In the genomic region with DNA sequence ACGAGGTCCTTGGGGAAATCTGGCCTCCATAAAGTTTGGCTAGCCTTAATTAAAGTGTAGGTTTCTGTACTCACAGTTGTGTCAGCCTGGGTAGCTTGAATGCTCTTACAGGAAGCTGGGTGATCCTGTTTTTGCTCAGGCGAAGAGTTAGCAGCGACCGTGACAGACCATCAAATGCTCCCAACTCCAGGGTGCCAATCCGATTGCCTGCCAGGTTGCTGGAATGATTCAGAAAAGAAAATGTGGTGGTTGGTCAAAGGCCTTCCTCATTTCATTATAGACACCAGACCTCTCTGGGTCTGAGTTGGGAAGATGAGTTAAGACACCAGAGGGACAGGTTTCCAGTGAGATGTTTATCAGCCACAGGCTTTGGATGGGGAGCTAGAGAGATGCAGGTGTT, we compare ENCODE assay signal across 24 cellular contexts.
DNase-seq lines count a peak whose midpoint lies in the region; TF ChIP-seq lines count a peak whose summit lies in the region.
"Had no signal": no experiment of that assay in that cellular context is flagged by ENCODE, and none has a peak within 500 bp of the region (broad histone marks: within the 10 kb centered on the region; RNA-seq: fewer than 3 reads in every experiment).

No MANE protein-coding gene starts in this region.

- H3K4me3 Mint-ChIP-seq in brain = no peak overlapping the region
- H3K4me3 Mint-ChIP-seq in CD14-positive monocyte = no peak overlapping the region
- H3K4me3 Mint-ChIP-seq: activated CD4-positive, alpha-beta memory T cell treated with anti-CD3 and anti-CD28 coated beads for 36 hours; activated naive CD4-positive, alpha-beta T cell treated with anti-CD3 and anti-CD28 coated beads, Interleukin-2, amount 50 U/mL, for 24 hours; CD4-positive, alpha-beta memory T cell; natural killer cell treated with Interleukin-12 subunit alpha and Interleukin-12 subunit beta and Interleukin-15 and Interleukin-18, amount 100 ng/mL, for 72 hours; stimulated activated naive B cell treated with anti-CD40 and anti-IgM and Interleukin-4, amounts not matched to agents 10 μg/mL and 1 μg/mL and 100 μg/mL, for 72 hours had no signal

- H3K4ac ChIP-seq in mesenchymal stem cell (ENCODE audit: low read depth in 1 of 2, low read length in 2 of 2) = no peak overlapping the region

- DNase-seq in DMS79 treated with DMSO at 0.1 percent for 48 hours (lab: John Stamatoyannopoulos, UW) (peak; percentile 24), DMS79 (lab: John Stamatoyannopoulos, UW) (no peak), mesenchymal stem cell (no peak), stomach (no peak), D341Med (ENCODE audit: low spot score) (no peak), HAP-1 (ENCODE audit: low spot score in 2 of 2) (no peak), CD14-positive monocyte (ENCODE audit: low spot score) (no peak)
- DNase-seq: activated CD4-positive, alpha-beta memory T cell treated with anti-CD3 and anti-CD28 coated beads for 36 hours; activated CD8-positive, alpha-beta memory T cell treated with anti-CD3 and anti-CD28 coated beads, Interleukin-2, amount 50 U/mL, for 4 hours; CD4-positive, alpha-beta memory T cell; DMS 273 treated with DMSO at 0.1 percent for 48 hours; NCI-H2029 treated with DMSO at 0.1 percent for 48 hours; NCI-H526; stimulated activated CD4-positive, alpha-beta T cell treated with anti-CD3 and anti-CD28 coated beads, Interleukin-15, amount 100 ng/mL, for 24 hours; stimulated activated naive B cell treated with anti-CD40 and anti-IgM and Interleukin-4, amounts not matched to agents 10 μg/mL and 1 μg/mL and 100 μg/mL, for 72 hours had no signal

- WGBS in mesenchymal stem cell = 81% methylated on average over 4 of the region's 5 CpGs
- 71 to 96% (median 93%) methylated on average over 5 of the region's 5 CpGs for WGBS in stomach, 5 donors

- H3K4me1 ChIP-seq in mesenchymal stem cell (ENCODE audit: control insufficient read depth, insufficient read depth, low read depth, low read length) (peaks cover 24% of the 10 kb centered on the region), stomach (peaks cover 26 to 93% (median 56%) of the 10 kb centered on the region in 4 donors), HAP-1 (peaks cover 12% of the 10 kb centered on the region)

- H3K27me3 Mint-ChIP-seq in brain (no peaks in the 10 kb centered on the region), CD14-positive monocyte (ENCODE audit: low read depth in 3 of 3) (peaks cover 0 to 1% (median 0%) of the 10 kb centered on the region in 3 donors)
- H3K27me3 Mint-ChIP-seq: activated CD4-positive, alpha-beta memory T cell treated with anti-CD3 and anti-CD28 coated beads for 36 hours; activated naive CD4-positive, alpha-beta T cell treated with anti-CD3 and anti-CD28 coated beads, Interleukin-2, amount 50 U/mL, for 24 hours; CD4-positive, alpha-beta memory T cell; natural killer cell treated with Interleukin-12 subunit alpha and Interleukin-12 subunit beta and Interleukin-15 and Interleukin-18, amount 100 ng/mL, for 72 hours; stimulated activated naive B cell treated with anti-CD40 and anti-IgM and Interleukin-4, amounts not matched to agents 10 μg/mL and 1 μg/mL and 100 μg/mL, for 72 hours had no signal

- H3K18ac ChIP-seq in mesenchymal stem cell (ENCODE audit: low read depth in 1 of 2, low read length in 2 of 2) = no peak overlapping the region

- peak overlapping the region; percentile 15 for H2AK5ac ChIP-seq in mesenchymal stem cell (ENCODE audit: low read length, severe bottlenecking)

- H2BK120ac ChIP-seq in mesenchymal stem cell (ENCODE audit: low read depth, low read length) = no peak overlapping the region

- peaks cover 1 to 12% (median 7%) of the 10 kb centered on the region in 5 experiments for H3K9me3 Mint-ChIP-seq in brain
- H3K9me3 Mint-ChIP-seq in CD14-positive monocyte = peaks cover 0 to 11% (median 3%) of the 10 kb centered on the region in 7 donors
- H3K9me3 Mint-ChIP-seq: activated CD4-positive, alpha-beta memory T cell treated with anti-CD3 and anti-CD28 coated beads for 36 hours; activated naive CD4-positive, alpha-beta T cell treated with anti-CD3 and anti-CD28 coated beads, Interleukin-2, amount 50 U/mL, for 24 hours; natural killer cell treated with Interleukin-12 subunit alpha and Interleukin-12 subunit beta and Interleukin-15 and Interleukin-18, amount 100 ng/mL, for 72 hours had no signal

- H3K27ac Mint-ChIP-seq in brain (peak overlapping the region in 3 of 5 experiments; percentile 42 to 74 (median 74)), CD14-positive monocyte (no peak overlapping the region)
- H3K27ac Mint-ChIP-seq: activated CD4-positive, alpha-beta memory T cell treated with anti-CD3 and anti-CD28 coated beads for 36 hours; activated naive CD4-positive, alpha-beta T cell treated with anti-CD3 and anti-CD28 coated beads, Interleukin-2, amount 50 U/mL, for 24 hours; activated T-helper 2 cell treated with anti-CD3 and anti-CD28 coated beads, Interferon-gamma antibody, Interleukin-2, Interleukin-4, amounts not matched to agents 10 μg/mL and 5 μg/mL and 100 μg/mL, durations not matched to agents 14 hours and 24 hours and 36 hours; natural killer cell treated with Interleukin-12 subunit alpha and Interleukin-12 subunit beta and Interleukin-15 and Interleukin-18, amount 100 ng/mL, for 72 hours; stimulated activated naive B cell treated with anti-CD40 and anti-IgM and Interleukin-4, amounts not matched to agents 10 μg/mL and 1 μg/mL and 100 μg/mL, for 72 hours had no signal

- no peak overlapping the region for H4K8ac ChIP-seq in mesenchymal stem cell (ENCODE audit: low read length)

- H3K4me3 ChIP-seq in mesenchymal stem cell (ENCODE audit: insufficient read depth in 1 of 2, low read depth in 1 of 2, low read length in 2 of 2) = no peak overlapping the region
- H3K4me3 ChIP-seq in stomach = no peak overlapping the region
- H3K4me3 ChIP-seq in HAP-1 = no peak overlapping the region
- H3K4me3 ChIP-seq: coronary artery, pancreas, testis, vagina had no signal

- H3K9me3 ChIP-seq in mesenchymal stem cell (ENCODE audit: control insufficient read depth, low read length) = no peaks in the 10 kb centered on the region
- no peaks in the 10 kb centered on the region for H3K9me3 ChIP-seq in stomach
- H3K9me3 ChIP-seq in HAP-1 = peaks cover under 1% of the 10 kb centered on the region; the same call in 1 of the 2 replicates
- H3K9me3 ChIP-seq: pancreas, testis, vagina had no signal

- H3K14ac ChIP-seq in mesenchymal stem cell (ENCODE audit: low read length in 2 of 2) = no peak overlapping the region

- no peak for TF ChIP-seq EP300 in stomach (IDR thresholded peaks at IDR 0.05)

- TF ChIP-seq CTCF in brain (conservative IDR thresholded peaks at IDR 0.05) (no peak), stomach (IDR thresholded peaks at IDR 0.05) (no peak), CD14-positive monocyte (IDR thresholded peaks at IDR 0.05) (no peak)

- H3K36me3 Mint-ChIP-seq in brain (peaks cover 82% of the 10 kb centered on the region), CD14-positive monocyte (peaks cover 9 to 13% of the 10 kb centered on the region in 2 donors)

- H3K4me1 Mint-ChIP-seq in brain (peaks cover 62% of the 10 kb centered on the region), CD14-positive monocyte (no peaks in the 10 kb centered on the region)

- H3K4me2 ChIP-seq in mesenchymal stem cell (ENCODE audit: low read length, poor library complexity, severe bottlenecking) = no peak overlapping the region

- H3K27me3 ChIP-seq in mesenchymal stem cell (ENCODE audit: control insufficient read depth in 1 of 2, insufficient read depth in 1 of 2, low read length in 2 of 2) (no peaks in the 10 kb centered on the region), stomach (no peaks in the 10 kb centered on the region), HAP-1 (ENCODE audit: low read depth) (no peaks in the 10 kb centered on the region)
- H3K27me3 ChIP-seq: pancreas, testis, vagina had no signal

- H3K9ac ChIP-seq in mesenchymal stem cell (ENCODE audit: low read length) = no peak overlapping the region

- H3K36me3 ChIP-seq in mesenchymal stem cell (ENCODE audit: control insufficient read depth in 1 of 2, insufficient read depth in 2 of 2, low read depth in 1 of 2, low read length in 2 of 2) = peaks cover 28 to 49% of the 10 kb centered on the region in 2 experiments
- H3K36me3 ChIP-seq in stomach = peaks cover 37 to 71% (median 62%) of the 10 kb centered on the region in 4 donors
- no peaks in the 10 kb centered on the region; the same call in 1 of the 2 replicates for H3K36me3 ChIP-seq in HAP-1 (replicated peaks)

- H2BK15ac ChIP-seq in mesenchymal stem cell (ENCODE audit: low read depth, poor library complexity, severe bottlenecking) = no peak overlapping the region

- no peak overlapping the region for H3K27ac ChIP-seq in mesenchymal stem cell (ENCODE audit: low read length, poor library complexity, severe bottlenecking)
- H3K27ac ChIP-seq in stomach = peak overlapping the region in 3 of 5 donors; percentile 2 to 82 (median 67)
- H3K27ac ChIP-seq: 22Rv1, coronary artery, pancreas, vagina had no signal

- no peak overlapping the region for H2AFZ ChIP-seq in mesenchymal stem cell (ENCODE audit: low read depth, low read length)

- in situ Hi-C loops in HAP-1 (cut with MboI; ENCODE audit: low sequenced_read_pairs) = no loop called here

- H2BK12ac ChIP-seq in mesenchymal stem cell (ENCODE audit: low read length in 2 of 2) = no peak overlapping the region

- H4K91ac ChIP-seq in mesenchymal stem cell (ENCODE audit: low read length) = no peak overlapping the region

- H2BK5ac ChIP-seq in mesenchymal stem cell (ENCODE audit: low read depth, low read length, poor library complexity, severe bottlenecking) = no peak overlapping the region

- no peak overlapping the region for H3K23ac ChIP-seq in mesenchymal stem cell (ENCODE audit: low read length in 2 of 2)

- intact Hi-C loops in stomach (cut with DNase I; ENCODE audit: low total_unique reads) (no loop called here), CD14-positive monocyte (cut with micrococcal nuclease) (no loop called here)

- no peak for TF ChIP-seq POLR2A in stomach (IDR thresholded peaks at IDR 0.05)

- peaks cover 50% of the 10 kb centered on the region for H3K79me1 ChIP-seq in mesenchymal stem cell (replicated peaks; ENCODE audit: low read length, poor library complexity, severe bottlenecking)

Comparison
In these comparisons a context has a peak if more than half of its experiments do, and no peak if none do; other contexts are left out.
1. H3K27ac Mint-ChIP-seq: peak in brain (3 of 5); none in CD14-positive monocyte (0 of 7).